Comparison of ENCODE assay signal across 28 cellular contexts in the genomic region with DNA sequence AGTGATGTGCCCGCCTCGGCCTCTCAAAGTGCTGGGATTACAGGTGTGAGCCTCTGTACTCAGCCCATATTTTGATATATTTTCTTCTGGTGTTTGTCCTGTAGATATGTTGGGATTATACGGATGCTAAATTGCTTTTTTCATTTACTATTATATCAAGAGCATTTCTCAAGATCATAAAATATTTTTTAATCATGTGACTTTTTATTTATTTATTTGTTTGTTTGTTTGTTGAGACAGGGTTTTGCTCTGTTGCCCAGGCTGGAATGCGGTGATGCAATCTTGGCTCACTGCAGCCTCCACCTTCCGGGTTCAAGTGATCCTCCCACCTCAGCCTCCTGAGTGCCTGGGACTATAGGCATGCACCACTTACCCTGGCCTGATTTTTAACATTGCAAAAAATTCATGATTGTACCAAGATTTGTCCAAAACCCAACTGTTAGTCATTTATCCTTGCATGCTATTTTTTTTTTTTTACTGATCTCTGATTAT.
"Had no signal": no experiment of that assay in that cellular context is flagged by ENCODE, and none has a peak within 500 bp of the region (broad histone marks: within the 10 kb centered on the region; RNA-seq: fewer than 3 reads in every experiment).

No MANE protein-coding gene starts in this region.

- H3K9me3 ChIP-seq: ascending aorta had no signal

- H3K27me3 ChIP-seq: ascending aorta, cardiac muscle cell had no signal

- H3K9me3 Mint-ChIP-seq: activated CD4-positive, alpha-beta T cell treated with anti-CD3 and anti-CD28 coated beads, Interleukin-2, amount 10 ng/mL, durations not matched to agents 24 days and 14 days; activated CD8-positive, alpha-beta T cell treated with anti-CD3 and anti-CD28 coated beads for 36 hours; activated naive CD4-positive, alpha-beta T cell treated with anti-CD3 and anti-CD28 coated beads, Interleukin-2, amount 50 U/mL, for 24 hours; activated T-cell treated with anti-CD3 and anti-CD28 coated beads, Interleukin-2, amount 50 U/mL, for 72 hours; activated T-helper 17 cell treated with anti-CD3 and anti-CD28 coated beads, Interleukin-2, amount 50 U/mL, for 72 hours; central memory CD8-positive, alpha-beta T cell had no signal

- H3K9ac ChIP-seq: KMS-11 had no signal

- H3K36me3 ChIP-seq: ascending aorta, cardiac muscle cell, WERI-Rb-1 had no signal

- H3K4me3 Mint-ChIP-seq: activated CD4-positive, alpha-beta T cell treated with anti-CD3 and anti-CD28 coated beads, Interleukin-2, amount 10 ng/mL, durations not matched to agents 24 days and 14 days; activated CD8-positive, alpha-beta T cell treated with anti-CD3 and anti-CD28 coated beads for 36 hours; activated T-helper 17 cell treated with anti-CD3 and anti-CD28 coated beads, Interleukin-2, amount 50 U/mL, for 72 hours; central memory CD8-positive, alpha-beta T cell had no signal

- H3K4me3 ChIP-seq: ascending aorta, cardiac muscle cell had no signal

- H3K27ac Mint-ChIP-seq: activated CD4-positive, alpha-beta T cell treated with anti-CD3 and anti-CD28 coated beads, Interleukin-2, amount 10 ng/mL, durations not matched to agents 24 days and 14 days; activated CD8-positive, alpha-beta T cell treated with anti-CD3 and anti-CD28 coated beads for 36 hours; activated naive CD4-positive, alpha-beta T cell treated with anti-CD3 and anti-CD28 coated beads, Interleukin-2, amount 50 U/mL, for 24 hours; activated T-cell treated with anti-CD3 and anti-CD28 coated beads, Interleukin-2, amount 50 U/mL, for 72 hours; activated T-helper 17 cell treated with anti-CD3 and anti-CD28 coated beads, Interleukin-2, amount 50 U/mL, for 72 hours had no signal

- H3K27ac ChIP-seq: cardiac muscle cell, KMS-11, WERI-Rb-1 had no signal

- H3K36me3 Mint-ChIP-seq: activated naive CD4-positive, alpha-beta T cell treated with anti-CD3 and anti-CD28 coated beads, Interleukin-2, amount 50 U/mL, for 24 hours had no signal

- ATAC-seq: activated CD8-positive, alpha-beta T cell treated with anti-CD3 and anti-CD28 coated beads for 36 hours; activated T-cell treated with anti-CD3 and anti-CD28 coated beads, Interleukin-2, amount 50 U/mL, for 72 hours; activated T-helper 17 cell treated with anti-CD3 and anti-CD28 coated beads, Interleukin-2, amount 50 U/mL, for 72 hours had no signal

- DNase-seq: activated CD4-positive, alpha-beta T cell treated with anti-CD3 and anti-CD28 coated beads, Interleukin-2, amount 10 ng/mL, durations not matched to agents 24 days and 14 days; activated CD4-positive, alpha-beta T cell treated with anti-CD3 and anti-CD28 coated beads, Interleukin-2, amount 50 U/mL, for 4 hours; activated CD8-positive, alpha-beta T cell treated with anti-CD3 and anti-CD28 coated beads for 36 hours; activated effector memory CD4-positive, alpha-beta T cell treated with anti-CD3 and anti-CD28 coated beads, Interleukin-2, amount 50 U/mL, for 16 hours; activated naive CD4-positive, alpha-beta T cell; activated T-cell treated with anti-CD3 and anti-CD28 coated beads, Interleukin-2, amount 50 U/mL, for 1 hour; activated T-cell treated with anti-CD3 and anti-CD28 coated beads, Interleukin-2, amount 50 U/mL, for 72 hours; amniotic stem cell; NCI-H1092 treated with DMSO at 0.1 percent for 48 hours; NCI-H1417; NCI-H146; NCI-H187; NCI-H2029 treated with DMSO at 0.1 percent for 48 hours; NCI-H2107; NCI-H2171; NCI-H510A; NCI-H526; NCI-H748 treated with DMSO at 0.1 percent for 48 hours; Right ventricle myocardium superior; SW 1271; T1000; WERI-Rb-1 had no signal

- H3K27me3 Mint-ChIP-seq: activated CD4-positive, alpha-beta T cell treated with anti-CD3 and anti-CD28 coated beads, Interleukin-2, amount 10 ng/mL, durations not matched to agents 24 days and 14 days; activated CD8-positive, alpha-beta T cell treated with anti-CD3 and anti-CD28 coated beads for 36 hours; activated naive CD4-positive, alpha-beta T cell treated with anti-CD3 and anti-CD28 coated beads, Interleukin-2, amount 50 U/mL, for 24 hours; activated T-helper 17 cell treated with anti-CD3 and anti-CD28 coated beads, Interleukin-2, amount 50 U/mL, for 72 hours; central memory CD8-positive, alpha-beta T cell had no signal

- H3K4me2 ChIP-seq: KMS-11 had no signal
